In genomic region chr2:103153580-103153979, GRCh38 we compare ENCODE assay signal across 22 cellular contexts.
"Had no signal": no experiment of that assay in that cellular context is flagged by ENCODE, and none has a peak within 500 bp of the region (broad histone marks: within the 10 kb centered on the region; RNA-seq: fewer than 3 reads in every experiment).

No MANE protein-coding gene starts in this region.

- H3K36me3 ChIP-seq: SJSA1 had no signal

- DNase-seq: KBM-7, MV-4-11, NCI-H1048, NCI-H1105, NCI-H1417, NCI-H146, NCI-H1694 treated with DMSO at 0.1 percent for 48 hours, NCI-H1930, NCI-H2081, NCI-H2107, NCI-H226, NCI-H446, NCI-H510A, NCI-H524 treated with DMSO at 0.1 percent for 48 hours, NCI-H69, NCI-H774, Right ventricle myocardium superior, RPMI8226, SIG-M5 had no signal

- H3K27me3 ChIP-seq: SJSA1 had no signal

- H3K4me1 ChIP-seq: SJSA1 had no signal

- H3K4me3 ChIP-seq: SJSA1, SK-N-MC had no signal

- H3K9me3 ChIP-seq: SJSA1 had no signal

- H3K27ac ChIP-seq: HL-60, SJSA1, SK-N-MC had no signal
